ENCODE assay signal across 8 cellular contexts in genomic region chr1:52601519-52601918, GRCh38. TPM values are rescaled to one million over a fixed set of nuclear protein-coding genes. Genes with fewer than 3 reads are reported as not detected.
A peak's percentile ranks its signal among the peaks of the same experiment; 100 is the strongest.
DNase-seq lines count a peak whose midpoint lies in the region; ATAC-seq and TF ChIP-seq lines count a peak whose summit lies in the region.

No MANE protein-coding gene starts in this region.

- H3K9me3 Mint-ChIP-seq in HFFc6 (no peaks in the 10 kb centered on the region), nephron progenitor cell (no peaks in the 10 kb centered on the region)
- no peaks in the 10 kb centered on the region for H3K9me3 Mint-ChIP-seq in central memory CD8-positive, alpha-beta T cell

- DNase-seq in AG10803 (ENCODE audit: low read depth) = no peak
- DNase-seq in HFFc6 = no peak
- DNase-seq in central memory CD8-positive, alpha-beta T cell (ENCODE audit: low spot score in 2 of 2) = no peak
- no peak for DNase-seq in nephron progenitor cell
- DNase-seq in epidermal melanocyte (ENCODE audit: insufficient read length, low spot score) = no peak

- no peak for ATAC-seq in central memory CD8-positive, alpha-beta T cell (replicated peaks; ENCODE audit: extremely low read depth, poor library complexity, severe bottlenecking)
- ATAC-seq in GM21529 (IDR thresholded peaks at IDR 0.05; ENCODE audit: unreplicated experiment) (no peak), GM18867 (IDR thresholded peaks at IDR 0.05; ENCODE audit: unreplicated experiment) (no peak), GM19395 (IDR thresholded peaks at IDR 0.05; ENCODE audit: unreplicated experiment) (no peak)

- TF ChIP-seq CTCF in AG10803 (conservative IDR thresholded peaks at IDR 0.05; ENCODE audit: low read length) = no peak
- TF ChIP-seq CTCF in HFFc6 (IDR thresholded peaks at IDR 0.05) = no peak
- TF ChIP-seq CTCF in nephron progenitor cell (IDR thresholded peaks at IDR 0.05) = no peak

- no peaks in the 10 kb centered on the region for H3K36me3 Mint-ChIP-seq in HFFc6 (ENCODE audit: low read depth)
- H3K36me3 Mint-ChIP-seq in central memory CD8-positive, alpha-beta T cell (ENCODE audit: insufficient read depth) = peaks cover 16% of the 10 kb centered on the region
- H3K36me3 Mint-ChIP-seq in nephron progenitor cell (ENCODE audit: low read depth) = peaks cover 9% of the 10 kb centered on the region

- H3K4me3 ChIP-seq in AG10803 (ENCODE audit: low read length) = peak overlapping the region; percentile 62

- H3K27ac Mint-ChIP-seq in HFFc6 = peak overlapping the region; percentile 76
- H3K27ac Mint-ChIP-seq in central memory CD8-positive, alpha-beta T cell (ENCODE audit: low read depth) = peak overlapping the region; percentile 88
- H3K27ac Mint-ChIP-seq in nephron progenitor cell = no peak overlapping the region

- H3K27me3 Mint-ChIP-seq in HFFc6 (ENCODE audit: insufficient read depth) (peaks cover 2% of the 10 kb centered on the region), nephron progenitor cell (ENCODE audit: low read depth, poor library complexity) (peaks cover 28% of the 10 kb centered on the region)
- H3K27me3 Mint-ChIP-seq in central memory CD8-positive, alpha-beta T cell = no peaks in the 10 kb centered on the region

- H3K4me3 Mint-ChIP-seq in HFFc6 (peak overlapping the region; percentile 75), nephron progenitor cell (peak overlapping the region; percentile 76)
- H3K4me3 Mint-ChIP-seq in central memory CD8-positive, alpha-beta T cell = peak overlapping the region; percentile 88

- H3K4me1 Mint-ChIP-seq in HFFc6 (ENCODE audit: low read depth) (peaks cover 27% of the 10 kb centered on the region), nephron progenitor cell (peaks cover 31% of the 10 kb centered on the region)
- peaks cover 42% of the 10 kb centered on the region for H3K4me1 Mint-ChIP-seq in central memory CD8-positive, alpha-beta T cell

RNA-seq across cellular contexts. Expression of gene GPX7, which starts 0.7 kb away (rescaled TPM):
- total RNA-seq in HFFc6 (2021; fragmentation: NEBNext Ultra II Directional; extraction: Animal tissue kit (Norgen Biotek cat#: 25700)) = 10 to 100 TPM; 15.5 to 24.6 (median 18.6) TPM

RNA-seq across cellular contexts. Expression of gene SHISAL2A, which starts 31.4 kb away (rescaled TPM):
- total RNA-seq in HFFc6 (2021; fragmentation: NEBNext Ultra II Directional; extraction: Animal tissue kit (Norgen Biotek cat#: 25700)) = not detected

RNA-seq across cellular contexts. Expression of gene TUT4, which starts 48.6 kb away (rescaled TPM):
- total RNA-seq in HFFc6 (2021; fragmentation: NEBNext Ultra II Directional; extraction: Animal tissue kit (Norgen Biotek cat#: 25700)) = 10 to 100 TPM; 24.1 to 32.0 (median 27.2) TPM
